15 cellular contexts compared by ENCODE assay signal in genomic region chr17:18089613-18090012, GRCh38. TPM values are rescaled to one million over a fixed set of nuclear protein-coding genes. Genes with fewer than 3 reads are reported as not detected.
DNase-seq lines count a peak whose midpoint lies in the region; ATAC-seq and TF ChIP-seq lines count a peak whose summit lies in the region.
"Had no signal": no experiment of that assay in that cellular context is flagged by ENCODE, and none has a peak within 500 bp of the region (broad histone marks: within the 10 kb centered on the region; RNA-seq: fewer than 3 reads in every experiment).

No MANE protein-coding gene starts in this region.

- no peaks in the 10 kb centered on the region for H3K27me3 ChIP-seq in DOHH2 (ENCODE audit: control insufficient read depth, low read length)
- no peaks in the 10 kb centered on the region for H3K27me3 ChIP-seq in suprapubic skin
- no peaks in the 10 kb centered on the region for H3K27me3 ChIP-seq in WERI-Rb-1 (ENCODE audit: insufficient read depth, low read depth, severe bottlenecking)
- H3K27me3 ChIP-seq: gastroesophageal sphincter had no signal

- H3K27me3 Mint-ChIP-seq in activated CD4-positive, alpha-beta memory T cell treated with anti-CD3 and anti-CD28 coated beads, Interleukin-2, amount 10 ng/mL, durations not matched to agents 7 days and 5 days, result no peaks in the 10 kb centered on the region
- H3K27me3 Mint-ChIP-seq in immature natural killer cell (ENCODE audit: low read depth in 3 of 3), result peaks cover 0 to 8% (median 0%) of the 10 kb centered on the region in 3 donors

- H3K9me3 ChIP-seq in DOHH2 (ENCODE audit: control insufficient read depth, insufficient read depth, low read length), result no peaks in the 10 kb centered on the region
- H3K9me3 ChIP-seq in suprapubic skin, result no peaks in the 10 kb centered on the region
- H3K9me3 ChIP-seq in WERI-Rb-1 (ENCODE audit: severe bottlenecking), result no peaks in the 10 kb centered on the region
- H3K9me3 ChIP-seq: gastroesophageal sphincter, mucosa of descending colon had no signal

- no peaks in the 10 kb centered on the region for H3K9me3 Mint-ChIP-seq in activated CD4-positive, alpha-beta memory T cell treated with anti-CD3 and anti-CD28 coated beads, Interleukin-2, amount 10 ng/mL, durations not matched to agents 7 days and 5 days
- no peaks in the 10 kb centered on the region for H3K9me3 Mint-ChIP-seq in immature natural killer cell

- H3K79me2 ChIP-seq in DOHH2 (ENCODE audit: control insufficient read depth, low read length), result peaks cover 35% of the 10 kb centered on the region

- H4K20me1 ChIP-seq in DOHH2 (ENCODE audit: control insufficient read depth, insufficient read depth, low read depth, low read length), result no peaks in the 10 kb centered on the region

- CTCF ChIA-PET in activated CD4-positive, alpha-beta memory T cell treated with anti-CD3 and anti-CD28 coated beads, Interleukin-2, amount 10 ng/mL, durations not matched to agents 7 days and 5 days (lab: Charles Lee), result no interaction called here

- no peak for DNase-seq in activated CD4-positive, alpha-beta memory T cell treated with anti-CD3 and anti-CD28 coated beads, Interleukin-2, amount 10 ng/mL, durations not matched to agents 7 days and 5 days
- DNase-seq in immature natural killer cell (no peak), activated gamma-delta T cell (lab: John Stamatoyannopoulos, UW) (no peak), suprapubic skin (ENCODE audit: low spot score in 2 of 2) (no peak), WERI-Rb-1 (no peak)
- DNase-seq: DMS79; mucosa of descending colon; NCI-H2081; SHP77 treated with DMSO at 0.1 percent for 48 hours; stimulated activated CD4-positive, alpha-beta T cell treated with anti-CD3 and anti-CD28 coated beads, Interleukin-2, amount 100 ng/mL, for 24 hours had no signal

- H3K4me1 ChIP-seq in DOHH2 (ENCODE audit: control insufficient read depth, low read length) (peaks cover 18% of the 10 kb centered on the region), suprapubic skin (peaks cover 17% of the 10 kb centered on the region)

- H3K27ac ChIP-seq in 22Rv1 (peak overlapping the region; percentile 89; the same call in 1 of the 2 replicates), DOHH2 (ENCODE audit: low read depth, low read length) (no peak overlapping the region), suprapubic skin (no peak overlapping the region), WERI-Rb-1 (no peak overlapping the region)

- peak overlapping the region; percentile 14 for H3K4me3 Mint-ChIP-seq in activated CD4-positive, alpha-beta memory T cell treated with anti-CD3 and anti-CD28 coated beads, Interleukin-2, amount 10 ng/mL, durations not matched to agents 7 days and 5 days
- H3K4me3 Mint-ChIP-seq in immature natural killer cell, result peak overlapping the region; percentile 4 to 99 (median 97)

- no peaks in the 10 kb centered on the region for H3K9me2 ChIP-seq in DOHH2 (replicated peaks; ENCODE audit: control insufficient read depth, low read length)

- POLR2A ChIA-PET in activated CD4-positive, alpha-beta memory T cell treated with anti-CD3 and anti-CD28 coated beads, Interleukin-2, amount 10 ng/mL, durations not matched to agents 7 days and 5 days (lab: Charles Lee), result no interaction called here

- H3K4me1 Mint-ChIP-seq in activated CD4-positive, alpha-beta memory T cell treated with anti-CD3 and anti-CD28 coated beads, Interleukin-2, amount 10 ng/mL, durations not matched to agents 7 days and 5 days, result peaks cover 32% of the 10 kb centered on the region
- H3K4me1 Mint-ChIP-seq in immature natural killer cell, result peaks cover 36 to 43% of the 10 kb centered on the region in 2 donors

- no peak for TF ChIP-seq POLR2A in suprapubic skin (IDR thresholded peaks at IDR 0.05)

- H3K36me3 ChIP-seq in DOHH2 (ENCODE audit: control insufficient read depth, low read length) (peaks cover 22% of the 10 kb centered on the region), suprapubic skin (peaks cover 22% of the 10 kb centered on the region), WERI-Rb-1 (peaks cover 8% of the 10 kb centered on the region)

- H3K4me3 ChIP-seq in DOHH2 (ENCODE audit: low read length) (no peak overlapping the region), suprapubic skin (no peak overlapping the region), WERI-Rb-1 (ENCODE audit: low read depth, low read length) (no peak overlapping the region)
- H3K4me3 ChIP-seq: gastroesophageal sphincter, mucosa of descending colon had no signal

- no peaks in the 10 kb centered on the region for H3F3A ChIP-seq in DOHH2 (ENCODE audit: control insufficient read depth, insufficient read depth)

- no peak for ATAC-seq in GM18502 (IDR thresholded peaks at IDR 0.05; ENCODE audit: poor library complexity, unreplicated experiment)
- ATAC-seq: gastroesophageal sphincter, mucosa of descending colon had no signal

- H3K4me2 ChIP-seq in DOHH2 (ENCODE audit: low read length), result peak overlapping the region; percentile 80; the same call in 1 of the 2 replicates

- no peak for TF ChIP-seq EP300 in suprapubic skin (IDR thresholded peaks at IDR 0.05)

- no peak overlapping the region for H3K27ac Mint-ChIP-seq in activated CD4-positive, alpha-beta memory T cell treated with anti-CD3 and anti-CD28 coated beads, Interleukin-2, amount 10 ng/mL, durations not matched to agents 7 days and 5 days
- peak overlapping the region; percentile 8 to 99 (median 70) for H3K27ac Mint-ChIP-seq in immature natural killer cell

- TF ChIP-seq CTCF in 22Rv1 (IDR thresholded peaks at IDR 0.05) (no peak), DOHH2 (IDR thresholded peaks at IDR 0.05; ENCODE audit: low read depth, low read length, poor library complexity, severe bottlenecking) (no peak), suprapubic skin (IDR thresholded peaks at IDR 0.05) (no peak), WERI-Rb-1 (IDR thresholded peaks at IDR 0.05; ENCODE audit: low read depth, low read length) (no peak)

- 90% methylated on average over 2 of the region's 2 CpGs for WGBS in suprapubic skin

- H3K36me3 Mint-ChIP-seq in activated CD4-positive, alpha-beta memory T cell treated with anti-CD3 and anti-CD28 coated beads, Interleukin-2, amount 10 ng/mL, durations not matched to agents 7 days and 5 days (ENCODE audit: low read depth), result peaks cover 33% of the 10 kb centered on the region
- peaks cover 0 to 10% (median 6%) of the 10 kb centered on the region in 3 donors for H3K36me3 Mint-ChIP-seq in immature natural killer cell

RNA-seq across cellular contexts. Expression of gene DRG2, which starts 1.9 kb away (rescaled TPM):
- 10 to 100 TPM; 46.3 to 46.5 TPM for total RNA-seq in activated CD4-positive, alpha-beta memory T cell treated with anti-CD3 and anti-CD28 coated beads, Interleukin-2, amount 10 ng/mL, durations not matched to agents 7 days and 5 days
- polyA plus RNA-seq in immature natural killer cell, result 10 to 100 TPM; 54.2 to 66.9 (median 59.3) TPM
- total RNA-seq in suprapubic skin, result 10 to 100 TPM; 34.6 to 44.0 (median 37.9) TPM

RNA-seq across cellular contexts. Expression of gene MYO15A, which starts 18.9 kb away (rescaled TPM):
- under 1 TPM; 0.30 to 0.60 TPM for total RNA-seq in activated CD4-positive, alpha-beta memory T cell treated with anti-CD3 and anti-CD28 coated beads, Interleukin-2, amount 10 ng/mL, durations not matched to agents 7 days and 5 days
- under 1 TPM in 2 of 3 donors, not detected in 1; 0.13 to 0.29 TPM for polyA plus RNA-seq in immature natural killer cell
- under 1 TPM; 0.23 to 0.49 (median 0.41) TPM for total RNA-seq in suprapubic skin
- total RNA-seq: LHCN-M2 had no signal

RNA-seq across cellular contexts. Expression of gene GID4, which starts 50.4 kb away (rescaled TPM):
- 10 to 100 TPM in 1 of 2 experiments, 1 to 10 TPM in 1; 9.3 to 10.2 TPM for total RNA-seq in activated CD4-positive, alpha-beta memory T cell treated with anti-CD3 and anti-CD28 coated beads, Interleukin-2, amount 10 ng/mL, durations not matched to agents 7 days and 5 days
- 1 to 10 TPM; 4.3 to 7.4 (median 5.0) TPM for polyA plus RNA-seq in immature natural killer cell
- total RNA-seq in suprapubic skin, result 10 to 100 TPM; 13.9 to 23.5 (median 17.6) TPM

RNA-seq across cellular contexts. Expression of gene ATPAF2, which starts 50.6 kb away (rescaled TPM):
- total RNA-seq in activated CD4-positive, alpha-beta memory T cell treated with anti-CD3 and anti-CD28 coated beads, Interleukin-2, amount 10 ng/mL, durations not matched to agents 7 days and 5 days, result 10 to 100 TPM; 22.1 to 22.3 TPM
- polyA plus RNA-seq in immature natural killer cell, result 10 to 100 TPM; 14.6 to 24.9 (median 21.3) TPM
- 10 to 100 TPM; 18.2 to 41.6 (median 24.2) TPM for total RNA-seq in suprapubic skin
